In genomic region chr19:49869009-49869483, GRCh38 we compare ENCODE assay signal across 8 cellular contexts. TPM values are rescaled to one million over a fixed set of nuclear protein-coding genes. Genes with fewer than 3 reads are reported as not detected.
A peak's percentile ranks its signal among the peaks of the same experiment; 100 is the strongest.
DNase-seq lines count a peak whose midpoint lies in the region; TF ChIP-seq lines count a peak whose summit lies in the region.

No MANE protein-coding gene starts in this region.

- no peaks in the 10 kb centered on the region for H3K9me3 ChIP-seq in HUES64 (ENCODE audit: insufficient read depth, low read depth, low read length)
- no peaks in the 10 kb centered on the region for H3K9me3 ChIP-seq in ectodermal cell (ENCODE audit: control insufficient read depth, low read length)
- no peaks in the 10 kb centered on the region for H3K9me3 ChIP-seq in neuronal stem cell (replicated peaks in 1 of 2; ENCODE audit: control insufficient read depth in 2 of 2, insufficient read depth in 1 of 2, low read depth in 1 of 2, low read length in 2 of 2)

- H3K18ac ChIP-seq in neuronal stem cell (ENCODE audit: low read length) = peak overlapping the region; percentile 73

- no peak overlapping the region for H4K8ac ChIP-seq in neuronal stem cell (ENCODE audit: low read depth, low read length)

- TF ChIP-seq POLR2A in lower leg skin (IDR thresholded peaks at IDR 0.05) = no peak

- no peak overlapping the region for H2BK5ac ChIP-seq in neuronal stem cell (ENCODE audit: low read length)

- 11% methylated on average over 15 of the region's 15 CpGs for WGBS in HUES64
- 7 to 10% methylated on average over 14 to 15 of the region's 15 CpGs for WGBS in ectodermal cell, 2 experiments
- no CpG with 5 or more reads among the region's 15 CpGs for WGBS in neuronal stem cell (ENCODE audit: extremely low coverage in 2 of 2, insufficient read length in 2 of 2, insufficient replicate concordance in 1 of 2), 2 donors
- WGBS in lower leg skin, 2 donors = 2 to 3% methylated on average over 14 of the region's 15 CpGs

- H3K14ac ChIP-seq in neuronal stem cell (ENCODE audit: low read length) = no peak overlapping the region

- H3K4me1 ChIP-seq in HUES64 (ENCODE audit: insufficient read depth, low read length) (peaks cover 6% of the 10 kb centered on the region; the same call in 1 of the 2 replicates), ectodermal cell (ENCODE audit: control insufficient read depth, insufficient read depth, low read length) (peaks cover 7% of the 10 kb centered on the region), neuronal stem cell (ENCODE audit: control insufficient read depth in 2 of 2, insufficient read depth in 1 of 2, low read depth in 1 of 2, low read length in 2 of 2) (peaks cover 17 to 18% of the 10 kb centered on the region in 2 donors)

- no peak overlapping the region for H3K27ac Mint-ChIP-seq in activated T-cell treated with anti-CD3 and anti-CD28 coated beads, Interleukin-2, amount 50 U/mL, for 24 hours

- H3K4me1 Mint-ChIP-seq in activated T-cell treated with anti-CD3 and anti-CD28 coated beads, Interleukin-2, amount 50 U/mL, for 24 hours (ENCODE audit: low read depth) = peaks cover 50% of the 10 kb centered on the region

- peaks cover 15% of the 10 kb centered on the region for H3K36me3 ChIP-seq in HUES64 (ENCODE audit: insufficient read depth, low read length)
- H3K36me3 ChIP-seq in ectodermal cell (ENCODE audit: control insufficient read depth, insufficient read depth, low read length) = peaks cover 11% of the 10 kb centered on the region
- peaks cover 11 to 27% of the 10 kb centered on the region in 2 donors for H3K36me3 ChIP-seq in neuronal stem cell (replicated peaks in 1 of 2; ENCODE audit: control insufficient read depth in 2 of 2, insufficient read depth in 2 of 2, low read length in 2 of 2)

- no peak overlapping the region for H2AK5ac ChIP-seq in neuronal stem cell (ENCODE audit: low read depth, low read length)

- no peak overlapping the region for H4K91ac ChIP-seq in neuronal stem cell (ENCODE audit: low read depth, low read length, poor library complexity)

- H3K4me3 ChIP-seq in HUES64 (ENCODE audit: low read length) (peak overlapping the region; percentile 53), ectodermal cell (ENCODE audit: insufficient read depth, low read depth, low read length) (peak overlapping the region; percentile 37), neuronal stem cell (ENCODE audit: low read length in 2 of 2) (peak overlapping the region; percentile 34 to 79), lower leg skin (ENCODE audit: low read depth, poor library complexity, severe bottlenecking) (no peak overlapping the region)

- no peaks in the 10 kb centered on the region for H3K9me3 Mint-ChIP-seq in activated T-cell treated with anti-CD3 and anti-CD28 coated beads, Interleukin-2, amount 50 U/mL, for 24 hours

- peak overlapping the region; percentile 75 for H3K4me2 ChIP-seq in neuronal stem cell (ENCODE audit: insufficient read depth, low read length, poor library complexity, severe bottlenecking)

- H3K27me3 ChIP-seq in HUES64 (ENCODE audit: insufficient read depth, low read length) (no peaks in the 10 kb centered on the region), ectodermal cell (ENCODE audit: control insufficient read depth, insufficient read depth, low read length, poor library complexity, severe bottlenecking) (no peaks in the 10 kb centered on the region), neuronal stem cell (ENCODE audit: control insufficient read depth in 3 of 3, insufficient read depth in 3 of 3, low read depth in 1 of 3, low read length in 3 of 3) (no peaks in the 10 kb centered on the region)

- H3K4me3 Mint-ChIP-seq in activated T-cell treated with anti-CD3 and anti-CD28 coated beads, Interleukin-2, amount 50 U/mL, for 24 hours = no peak overlapping the region

- H3K27ac ChIP-seq in HUES64 (ENCODE audit: low read depth, low read length) (peak overlapping the region; percentile 21; the same call in 1 of the 2 replicates), ectodermal cell (ENCODE audit: insufficient read depth, low read depth, low read length, poor library complexity, severe bottlenecking) (peak overlapping the region; percentile 52), neuronal stem cell (replicated peaks; ENCODE audit: low read length) (peak overlapping the region; percentile 85)

- no peak overlapping the region for H2BK12ac ChIP-seq in neuronal stem cell (ENCODE audit: low read length)

- H3K27me3 Mint-ChIP-seq in activated T-cell treated with anti-CD3 and anti-CD28 coated beads, Interleukin-2, amount 50 U/mL, for 24 hours = no peaks in the 10 kb centered on the region

- no peak for TF ChIP-seq CTCF in lower leg skin (IDR thresholded peaks at IDR 0.05)

- no peak overlapping the region for H3K4ac ChIP-seq in neuronal stem cell (ENCODE audit: low read length)

- DNase-seq in activated T-cell treated with anti-CD3 and anti-CD28 coated beads, Interleukin-2, amount 50 U/mL, for 24 hours = peak; percentile 86
- no peak for DNase-seq in activated T-cell treated with anti-CD3 and anti-CD28 coated beads, Interleukin-2, amount 50 U/mL, for 1 hour
- DNase-seq in neuronal stem cell (ENCODE audit: low spot score) (no peak), lower leg skin (ENCODE audit: low spot score in 2 of 2) (no peak), kidney tubule cell (ENCODE audit: low spot score) (no peak), T-helper 1 cell (no peak)

- H2AFZ ChIP-seq in neuronal stem cell (ENCODE audit: low read length) = peak overlapping the region; percentile 66

- intact Hi-C loops in lower leg skin (cut with DNase I; ENCODE audit: low total_unique reads) = no loop called here

- peaks cover 3% of the 10 kb centered on the region for H3K79me1 ChIP-seq in neuronal stem cell (ENCODE audit: low read depth, low read length)

- no peak overlapping the region for H3K23ac ChIP-seq in neuronal stem cell (ENCODE audit: low read depth, low read length, poor library complexity)

- H3K9ac ChIP-seq in HUES64 (ENCODE audit: low read depth, low read length) = no peak overlapping the region
- peak overlapping the region; percentile 68 for H3K9ac ChIP-seq in neuronal stem cell (ENCODE audit: low read depth, low read length, poor library complexity)

- peak overlapping the region; percentile 26 for H2BK120ac ChIP-seq in neuronal stem cell (ENCODE audit: low read depth, low read length)

- no peak overlapping the region for H2BK15ac ChIP-seq in neuronal stem cell (ENCODE audit: low read length)

- H3K36me3 Mint-ChIP-seq in activated T-cell treated with anti-CD3 and anti-CD28 coated beads, Interleukin-2, amount 50 U/mL, for 24 hours (ENCODE audit: low read depth) = peaks cover 65% of the 10 kb centered on the region

RNA-seq across cellular contexts. Expression of gene PNKP, which starts 1.7 kb away (rescaled TPM):
- 54.9 TPM for polyA plus RNA-seq in HUES64 (2013, experiment 1 of 2)
- 50.5 TPM for polyA plus RNA-seq in HUES64 (2013, experiment 2 of 2)
- polyA plus RNA-seq in ectodermal cell (2013, experiment 1 of 4) = 90.3 TPM
- polyA plus RNA-seq in ectodermal cell (2013, experiment 2 of 4) = 80.0 TPM
- polyA plus RNA-seq in ectodermal cell (2013, experiment 3 of 4) = 69.7 TPM
- polyA plus RNA-seq in ectodermal cell (2013, experiment 4 of 4) = 72.5 TPM
- 56.3 TPM for polyA plus RNA-seq in neuronal stem cell (2013, experiment 1 of 2)
- 62.9 TPM for polyA plus RNA-seq in neuronal stem cell (2013, experiment 2 of 2)
- total RNA-seq in lower leg skin = 10 to 100 TPM; 29.3 to 49.7 (median 35.1) TPM

RNA-seq across cellular contexts. Expression of gene AKT1S1, which starts 8.1 kb away (rescaled TPM):
- polyA plus RNA-seq in HUES64 (2013, experiment 1 of 2) = 41.6 TPM
- polyA plus RNA-seq in HUES64 (2013, experiment 2 of 2) = 37.1 TPM
- 63.7 TPM for polyA plus RNA-seq in ectodermal cell (2013, experiment 1 of 4)
- 55.4 TPM for polyA plus RNA-seq in ectodermal cell (2013, experiment 2 of 4)
- polyA plus RNA-seq in ectodermal cell (2013, experiment 3 of 4) = 42.5 TPM
- 45.5 TPM for polyA plus RNA-seq in ectodermal cell (2013, experiment 4 of 4)
- polyA plus RNA-seq in neuronal stem cell (2013, experiment 1 of 2) = 45.3 TPM
- polyA plus RNA-seq in neuronal stem cell (2013, experiment 2 of 2) = 42.9 TPM
- total RNA-seq in lower leg skin = 10 to 100 TPM; 15.3 to 28.9 (median 23.8) TPM

RNA-seq across cellular contexts. Expression of gene TBC1D17, which starts 8.5 kb away (rescaled TPM):
- 30.9 TPM for polyA plus RNA-seq in HUES64 (2013, experiment 1 of 2)
- 30.7 TPM for polyA plus RNA-seq in HUES64 (2013, experiment 2 of 2)
- 45.7 TPM for polyA plus RNA-seq in ectodermal cell (2013, experiment 1 of 4)
- 42.6 TPM for polyA plus RNA-seq in ectodermal cell (2013, experiment 2 of 4)
- polyA plus RNA-seq in ectodermal cell (2013, experiment 3 of 4) = 37.5 TPM
- 41.5 TPM for polyA plus RNA-seq in ectodermal cell (2013, experiment 4 of 4)
- 29.5 TPM for polyA plus RNA-seq in neuronal stem cell (2013, experiment 1 of 2)
- polyA plus RNA-seq in neuronal stem cell (2013, experiment 2 of 2) = 29.9 TPM
- total RNA-seq in lower leg skin = 10 to 100 TPM; 56.4 to 93.4 (median 59.8) TPM

RNA-seq across cellular contexts. Expression of gene PTOV1, which starts 18.1 kb away (rescaled TPM):
- 193 TPM for polyA plus RNA-seq in HUES64 (2013, experiment 1 of 2)
- polyA plus RNA-seq in HUES64 (2013, experiment 2 of 2) = 199 TPM
- polyA plus RNA-seq in ectodermal cell (2013, experiment 1 of 4) = 404 TPM
- 396 TPM for polyA plus RNA-seq in ectodermal cell (2013, experiment 2 of 4)
- 337 TPM for polyA plus RNA-seq in ectodermal cell (2013, experiment 3 of 4)
- polyA plus RNA-seq in ectodermal cell (2013, experiment 4 of 4) = 359 TPM
- 316 TPM for polyA plus RNA-seq in neuronal stem cell (2013, experiment 1 of 2)
- 321 TPM for polyA plus RNA-seq in neuronal stem cell (2013, experiment 2 of 2)
- total RNA-seq in lower leg skin = 100 to 1,000 TPM in 2 of 4 donors, 10 to 100 TPM in 2; 62.4 to 122 (median 92.5) TPM

RNA-seq across cellular contexts. Expression of gene IL4I1, which starts 27.6 kb away (rescaled TPM):
- polyA plus RNA-seq in HUES64 (2013, experiment 1 of 2) = 0.60 TPM
- 0.25 TPM for polyA plus RNA-seq in HUES64 (2013, experiment 2 of 2)
- 1.3 TPM for polyA plus RNA-seq in ectodermal cell (2013, experiment 1 of 4)
- 0.62 TPM for polyA plus RNA-seq in ectodermal cell (2013, experiment 2 of 4)
- polyA plus RNA-seq in ectodermal cell (2013, experiment 3 of 4) = 0.43 TPM
- polyA plus RNA-seq in ectodermal cell (2013, experiment 4 of 4) = 0.61 TPM
- 0.28 TPM for polyA plus RNA-seq in neuronal stem cell (2013, experiment 1 of 2)
- polyA plus RNA-seq in neuronal stem cell (2013, experiment 2 of 2) = 0.26 TPM
- total RNA-seq in lower leg skin = under 1 TPM in 1 of 4 donors, not detected in 3; 0.42 TPM

Comparison
In these comparisons a context has a peak if more than half of its experiments do, and no peak if none do; other contexts are left out.
1. H3K27ac ChIP-seq: peak in every context shown above with its lines; median percentile 85 in neuronal stem cell; 52 in ectodermal cell; 21 in HUES64.